ENCODE assay signal across 1 cellular context in genomic region chr18:58334061-58334460, GRCh38.
TF ChIP-seq lines count a peak whose summit lies in the region.

No MANE protein-coding gene starts in this region.

TF ChIP-seq in neural cell, 6 proteins besides CTCF, POLR2A, EP300 and RAD21 (continued from another document):
- TF ChIP-seq, protein P1, sequence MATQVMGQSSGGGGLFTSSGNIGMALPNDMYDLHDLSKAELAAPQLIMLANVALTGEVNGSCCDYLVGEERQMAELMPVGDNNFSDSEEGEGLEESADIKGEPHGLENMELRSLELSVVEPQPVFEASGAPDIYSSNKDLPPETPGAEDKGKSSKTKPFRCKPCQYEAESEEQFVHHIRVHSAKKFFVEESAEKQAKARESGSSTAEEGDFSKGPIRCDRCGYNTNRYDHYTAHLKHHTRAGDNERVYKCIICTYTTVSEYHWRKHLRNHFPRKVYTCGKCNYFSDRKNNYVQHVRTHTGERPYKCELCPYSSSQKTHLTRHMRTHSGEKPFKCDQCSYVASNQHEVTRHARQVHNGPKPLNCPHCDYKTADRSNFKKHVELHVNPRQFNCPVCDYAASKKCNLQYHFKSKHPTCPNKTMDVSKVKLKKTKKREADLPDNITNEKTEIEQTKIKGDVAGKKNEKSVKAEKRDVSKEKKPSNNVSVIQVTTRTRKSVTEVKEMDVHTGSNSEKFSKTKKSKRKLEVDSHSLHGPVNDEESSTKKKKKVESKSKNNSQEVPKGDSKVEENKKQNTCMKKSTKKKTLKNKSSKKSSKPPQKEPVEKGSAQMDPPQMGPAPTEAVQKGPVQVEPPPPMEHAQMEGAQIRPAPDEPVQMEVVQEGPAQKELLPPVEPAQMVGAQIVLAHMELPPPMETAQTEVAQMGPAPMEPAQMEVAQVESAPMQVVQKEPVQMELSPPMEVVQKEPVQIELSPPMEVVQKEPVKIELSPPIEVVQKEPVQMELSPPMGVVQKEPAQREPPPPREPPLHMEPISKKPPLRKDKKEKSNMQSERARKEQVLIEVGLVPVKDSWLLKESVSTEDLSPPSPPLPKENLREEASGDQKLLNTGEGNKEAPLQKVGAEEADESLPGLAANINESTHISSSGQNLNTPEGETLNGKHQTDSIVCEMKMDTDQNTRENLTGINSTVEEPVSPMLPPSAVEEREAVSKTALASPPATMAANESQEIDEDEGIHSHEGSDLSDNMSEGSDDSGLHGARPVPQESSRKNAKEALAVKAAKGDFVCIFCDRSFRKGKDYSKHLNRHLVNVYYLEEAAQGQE (IDR thresholded peaks at IDR 0.05; ENCODE audit: borderline replicate concordance), result no peak
- TF ChIP-seq MXI1 (conservative IDR thresholded peaks at IDR 0.05; ENCODE audit: poor library complexity, severe bottlenecking), result no peak
- no peak for TF ChIP-seq POLR2AphosphoS5 (IDR thresholded peaks at IDR 0.05)
- no peak for TF ChIP-seq TAF1 (IDR thresholded peaks at IDR 0.05; ENCODE audit: low read depth)
- no peak for TF ChIP-seq SMC3 (conservative IDR thresholded peaks at IDR 0.05; ENCODE audit: poor library complexity)
